26 cellular contexts compared by ENCODE assay signal in genomic region chr1:245222931-245223330, GRCh38.
DNase-seq lines count a peak whose midpoint lies in the region; ATAC-seq, FAIRE-seq and TF ChIP-seq lines count a peak whose summit lies in the region.
"Had no signal": no experiment of that assay in that cellular context is flagged by ENCODE, and none has a peak within 500 bp of the region (broad histone marks: within the 10 kb centered on the region; RNA-seq: fewer than 3 reads in every experiment).

No MANE protein-coding gene starts in this region.

- H3K9me3 Mint-ChIP-seq in activated CD8-positive, alpha-beta memory T cell treated with anti-CD3 and anti-CD28 coated beads, Interleukin-2, amount 10 ng/mL, durations not matched to agents 7 days and 5 days (ENCODE audit: low read depth) = no peaks in the 10 kb centered on the region
- H3K9me3 Mint-ChIP-seq: CD4-positive, alpha-beta memory T cell; CD4-positive, CD25-positive, alpha-beta regulatory T cell; CD8-positive, alpha-beta memory T cell had no signal

- H3K9me3 ChIP-seq in cardiac muscle cell (ENCODE audit: low read depth) (no peaks in the 10 kb centered on the region), kidney (ENCODE audit: control insufficient read depth in 1 of 2, low read length in 2 of 2) (no peaks in the 10 kb centered on the region)
- H3K9me3 ChIP-seq: A549, BLaER1 had no signal

- DNase-seq in DMS 273 (lab: John Stamatoyannopoulos, UW; ENCODE audit: unreplicated experiment) = peak; percentile 26
- DNase-seq in DMS 273 treated with DMSO at 0.1 percent for 48 hours (lab: John Stamatoyannopoulos, UW) = no peak
- no peak for DNase-seq in cardiac muscle cell (ENCODE audit: low read depth in 1 of 2, low spot score in 1 of 2)
- DNase-seq in left ventricle myocardium superior = no peak
- peak; percentile 18 for DNase-seq in NCI-H69 (lab: John Stamatoyannopoulos, UW)
- no peak for DNase-seq in kidney
- DNase-seq in activated CD8-positive, alpha-beta memory T cell treated with anti-CD3 and anti-CD28 coated beads, Interleukin-2, amount 10 ng/mL, durations not matched to agents 7 days and 5 days = no peak
- DNase-seq: AML-193; C1 segment of cervical spinal cord; CD4-positive, alpha-beta memory T cell; CD4-positive, CD25-positive, alpha-beta regulatory T cell; CD8-positive, alpha-beta memory T cell; COR-L47; DMS153; DMS53; DMS79; DND-41; EL; GDM1 had no signal

- no peaks in the 10 kb centered on the region for H3K27me3 Mint-ChIP-seq in activated CD8-positive, alpha-beta memory T cell treated with anti-CD3 and anti-CD28 coated beads, Interleukin-2, amount 10 ng/mL, durations not matched to agents 7 days and 5 days
- H3K27me3 Mint-ChIP-seq: CD4-positive, CD25-positive, alpha-beta regulatory T cell had no signal

- H3K27ac ChIP-seq in cardiac muscle cell = peak overlapping the region; percentile 7
- H3K27ac ChIP-seq in kidney (ENCODE audit: low read depth in 2 of 2, low read length in 2 of 2) = no peak overlapping the region
- H3K27ac ChIP-seq: 22Rv1, A549, BLaER1 had no signal

- no peak for ATAC-seq in left ventricle myocardium superior
- ATAC-seq in activated CD8-positive, alpha-beta memory T cell treated with anti-CD3 and anti-CD28 coated beads, Interleukin-2, amount 10 ng/mL, durations not matched to agents 7 days and 5 days = no peak
- ATAC-seq: A549 had no signal

- no peak overlapping the region for H3K4me3 Mint-ChIP-seq in activated CD8-positive, alpha-beta memory T cell treated with anti-CD3 and anti-CD28 coated beads, Interleukin-2, amount 10 ng/mL, durations not matched to agents 7 days and 5 days
- H3K4me3 Mint-ChIP-seq: B cell; CD14-positive monocyte; CD4-positive, alpha-beta memory T cell; CD4-positive, CD25-positive, alpha-beta regulatory T cell; CD8-positive, alpha-beta memory T cell had no signal

- no peak for TF ChIP-seq CTCF in cardiac muscle cell (IDR thresholded peaks at IDR 0.05; ENCODE audit: low read depth, low read length)
- no peak for TF ChIP-seq CTCF in kidney (IDR thresholded peaks at IDR 0.05; ENCODE audit: borderline replicate concordance, extremely low read depth, insufficient read depth)

- intact Hi-C loops in left ventricle myocardium superior (cut with micrococcal nuclease) (no loop called here), kidney (cut with DNase I) (no loop called here)

- H3K27ac Mint-ChIP-seq in activated CD8-positive, alpha-beta memory T cell treated with anti-CD3 and anti-CD28 coated beads, Interleukin-2, amount 10 ng/mL, durations not matched to agents 7 days and 5 days = no peak overlapping the region
- H3K27ac Mint-ChIP-seq: B cell; CD14-positive monocyte; CD4-positive, alpha-beta memory T cell; CD4-positive, CD25-positive, alpha-beta regulatory T cell; CD8-positive, alpha-beta memory T cell had no signal

- H3K4me1 Mint-ChIP-seq in activated CD8-positive, alpha-beta memory T cell treated with anti-CD3 and anti-CD28 coated beads, Interleukin-2, amount 10 ng/mL, durations not matched to agents 7 days and 5 days = no peaks in the 10 kb centered on the region
- H3K4me1 Mint-ChIP-seq: B cell; CD14-positive monocyte; CD4-positive, CD25-positive, alpha-beta regulatory T cell; CD8-positive, alpha-beta memory T cell had no signal

- no peaks in the 10 kb centered on the region for H3K36me3 ChIP-seq in cardiac muscle cell
- H3K36me3 ChIP-seq in kidney (ENCODE audit: control insufficient read depth in 1 of 2, insufficient read depth in 2 of 2, low read length in 2 of 2) = no peaks in the 10 kb centered on the region
- H3K36me3 ChIP-seq: BLaER1 had no signal

- CTCF ChIA-PET in activated CD8-positive, alpha-beta memory T cell treated with anti-CD3 and anti-CD28 coated beads, Interleukin-2, amount 10 ng/mL, durations not matched to agents 7 days and 5 days (lab: Charles Lee) = no interaction called here

- no peak for FAIRE-seq in kidney (lab: Jason Lieb, UNC)
- FAIRE-seq: A549, GM12891, GM19239 had no signal

- no peak overlapping the region for H3K9ac ChIP-seq in kidney (ENCODE audit: low read length in 2 of 2)
- H3K9ac ChIP-seq: BLaER1 had no signal

- no peaks in the 10 kb centered on the region for H3K27me3 ChIP-seq in cardiac muscle cell
- H3K27me3 ChIP-seq: BLaER1 had no signal

- H3K4me3 ChIP-seq in cardiac muscle cell = no peak overlapping the region
- H3K4me3 ChIP-seq in kidney (ENCODE audit: low read length in 2 of 2) = no peak overlapping the region
- H3K4me3 ChIP-seq: A549, BLaER1 had no signal

- no peaks in the 10 kb centered on the region for H3K36me3 Mint-ChIP-seq in activated CD8-positive, alpha-beta memory T cell treated with anti-CD3 and anti-CD28 coated beads, Interleukin-2, amount 10 ng/mL, durations not matched to agents 7 days and 5 days
- H3K36me3 Mint-ChIP-seq: CD14-positive monocyte; CD4-positive, alpha-beta memory T cell; CD4-positive, CD25-positive, alpha-beta regulatory T cell; CD8-positive, alpha-beta memory T cell had no signal

- peaks cover 12% of the 10 kb centered on the region for H3K4me1 ChIP-seq in cardiac muscle cell (ENCODE audit: low read depth)
- H3K4me1 ChIP-seq in kidney (ENCODE audit: control insufficient read depth in 1 of 2, insufficient read depth in 1 of 2, low read depth in 1 of 2, low read length in 2 of 2) = no peaks in the 10 kb centered on the region
- H3K4me1 ChIP-seq: A549, BLaER1 had no signal

Comparison
In these comparisons a context has a peak if more than half of its experiments do, and no peak if none do; other contexts are left out.
1. DNase-seq: peak in DMS 273 (single experiment) and NCI-H69 (single experiment); none in DMS 273 treated with DMSO at 0.1 percent for 48 hours (single experiment), cardiac muscle cell (0 of 2), left ventricle myocardium superior (single experiment), kidney (single experiment) and activated CD8-positive, alpha-beta memory T cell treated with anti-CD3 and anti-CD28 coated beads, Interleukin-2, amount 10 ng/mL, durations not matched to agents 7 days and 5 days (single experiment).